17 cellular contexts compared by ENCODE assay signal in genomic region chr12:62643470-62643869, GRCh38.
"Had no signal": no experiment of that assay in that cellular context is flagged by ENCODE, and none has a peak within 500 bp of the region (broad histone marks: within the 10 kb centered on the region; RNA-seq: fewer than 3 reads in every experiment).

No MANE protein-coding gene starts in this region.

- H2AFZ ChIP-seq: parathyroid adenoma had no signal

- H3K27ac ChIP-seq: parathyroid adenoma, prostate gland, right lobe of liver, spleen, testis, transverse colon had no signal

- H3K27me3 ChIP-seq: right lobe of liver, spleen, testis, transverse colon had no signal

- H3K36me3 ChIP-seq: prostate gland, right lobe of liver, spleen, transverse colon had no signal

- H3K9ac ChIP-seq: parathyroid adenoma had no signal

- H3K4me3 ChIP-seq: lung, prostate gland, right lobe of liver, spleen, testis, transverse colon had no signal

- H3K4me1 ChIP-seq: prostate gland, right lobe of liver, testis had no signal

- H3K9me3 ChIP-seq: prostate gland, right lobe of liver, spleen, testis, transverse colon had no signal

- DNase-seq: effector memory CD4-positive, alpha-beta T cell; hippocampal formation; left colon; left ventricle myocardium superior; naive thymus-derived CD4-positive, alpha-beta T cell; nephron progenitor cell; right lobe of liver; spleen; stimulated activated CD4-positive, alpha-beta T cell treated with anti-CD3 and anti-CD28 coated beads, Interleukin-2, amount 100 ng/mL, for 24 hours; stimulated activated CD4-positive, alpha-beta T cell treated with anti-CD3 and anti-CD28 coated beads, Interleukin-4, amount 100 ng/mL, for 4 hours; stimulated activated naive B cell treated with anti-CD40 and anti-IgM and Interleukin-4, amounts not matched to agents 10 μg/mL and 1 μg/mL and 100 μg/mL, for 72 hours; stimulated activated naive CD8-positive, alpha-beta T cell treated with anti-CD3 and anti-CD28 coated beads, Interleukin-15, amount 100 ng/mL, for 72 hours; testis; transverse colon had no signal
